Comparison of ENCODE assay signal across 22 cellular contexts in genomic region chr1:230335861-230336549, GRCh38.
DNase-seq lines count a peak whose midpoint lies in the region; ATAC-seq and TF ChIP-seq lines count a peak whose summit lies in the region.
"Had no signal": no experiment of that assay in that cellular context is flagged by ENCODE, and none has a peak within 500 bp of the region (broad histone marks: within the 10 kb centered on the region; RNA-seq: fewer than 3 reads in every experiment).

No MANE protein-coding gene starts in this region.

- no peak for TF ChIP-seq CTCF in fibroblast of pulmonary artery (IDR thresholded peaks at IDR 0.05; ENCODE audit: low read length, missing control alignments)
- no peak for TF ChIP-seq CTCF in progenitor cell of endocrine pancreas (IDR thresholded peaks at IDR 0.05; ENCODE audit: unreplicated experiment)

- H3K4me3 ChIP-seq in MG63: no peak overlapping the region
- no peak overlapping the region for H3K4me3 ChIP-seq in fibroblast of pulmonary artery (replicated peaks; ENCODE audit: low read depth, low read length)
- H3K4me3 ChIP-seq: colonic mucosa, prostate gland, vagina had no signal

- no peaks in the 10 kb centered on the region for H3K9me3 ChIP-seq in MG63
- H3K9me3 ChIP-seq: colonic mucosa, prostate gland, vagina had no signal

- DNase-seq in NCI-H2171 treated with DMSO at 0.1 percent for 48 hours (lab: John Stamatoyannopoulos, UW) (peak; percentile 4), NCI-H2171 (lab: John Stamatoyannopoulos, UW) (no peak), MG63 (peak; percentile 35), fibroblast of pulmonary artery (ENCODE audit: low read depth) (peak; percentile 24), progenitor cell of endocrine pancreas (ENCODE audit: low spot score, unreplicated experiment) (no peak), NCI-H2196 (lab: John Stamatoyannopoulos, UW; ENCODE audit: unreplicated experiment) (no peak)
- DNase-seq: 8988T; activated naive CD8-positive, alpha-beta T cell treated with anti-CD3 and anti-CD28 coated beads for 36 hours; colonic mucosa; COR-L47; foreskin keratinocyte; Kasumi-1; mesenchymal stem cell; NCI-H1092; NCI-H2081 had no signal

- no peaks in the 10 kb centered on the region for H3K9me3 Mint-ChIP-seq in progenitor cell of endocrine pancreas (ENCODE audit: low read depth)
- H3K9me3 Mint-ChIP-seq: activated naive CD8-positive, alpha-beta T cell treated with anti-CD3 and anti-CD28 coated beads for 36 hours; activated T-helper 17 cell treated with anti-CD3 and anti-CD28 coated beads, Interleukin-2, amount 50 U/mL, for 72 hours had no signal

- no peaks in the 10 kb centered on the region for H3K27me3 ChIP-seq in MG63
- H3K27me3 ChIP-seq: colonic mucosa, foreskin keratinocyte, vagina had no signal

- peaks cover 6% of the 10 kb centered on the region for H3K36me3 Mint-ChIP-seq in progenitor cell of endocrine pancreas (ENCODE audit: insufficient read depth)
- H3K36me3 Mint-ChIP-seq: activated naive CD8-positive, alpha-beta T cell treated with anti-CD3 and anti-CD28 coated beads for 36 hours had no signal

- H3K4me3 Mint-ChIP-seq in progenitor cell of endocrine pancreas (ENCODE audit: low read depth): no peak overlapping the region
- H3K4me3 Mint-ChIP-seq: activated naive CD8-positive, alpha-beta T cell treated with anti-CD3 and anti-CD28 coated beads for 36 hours; activated T-helper 17 cell treated with anti-CD3 and anti-CD28 coated beads, Interleukin-2, amount 50 U/mL, for 72 hours; neural crest cell had no signal

- no peaks in the 10 kb centered on the region for H3K36me3 ChIP-seq in MG63
- H3K36me3 ChIP-seq: colonic mucosa, prostate gland, vagina had no signal

- peaks cover 6% of the 10 kb centered on the region for H3K4me1 Mint-ChIP-seq in progenitor cell of endocrine pancreas (ENCODE audit: low read depth)
- H3K4me1 Mint-ChIP-seq: activated naive CD8-positive, alpha-beta T cell treated with anti-CD3 and anti-CD28 coated beads for 36 hours; activated T-helper 17 cell treated with anti-CD3 and anti-CD28 coated beads, Interleukin-2, amount 50 U/mL, for 72 hours had no signal

- H3K27ac Mint-ChIP-seq in progenitor cell of endocrine pancreas: peak overlapping the region; percentile 22
- H3K27ac Mint-ChIP-seq: activated naive CD8-positive, alpha-beta T cell treated with anti-CD3 and anti-CD28 coated beads for 36 hours; activated T-helper 17 cell treated with anti-CD3 and anti-CD28 coated beads, Interleukin-2, amount 50 U/mL, for 72 hours had no signal

- H3K27me3 Mint-ChIP-seq in progenitor cell of endocrine pancreas: no peaks in the 10 kb centered on the region

- no peak for ATAC-seq in HG03457 (IDR thresholded peaks at IDR 0.05; ENCODE audit: unreplicated experiment)
- no peak for ATAC-seq in HG03095 (IDR thresholded peaks at IDR 0.05; ENCODE audit: unreplicated experiment)
- ATAC-seq: activated T-helper 17 cell treated with anti-CD3 and anti-CD28 coated beads, Interleukin-2, amount 50 U/mL, for 72 hours; HCT116 had no signal

Comparison
In these comparisons a context has a peak if more than half of its experiments do, and no peak if none do; other contexts are left out.
1. DNase-seq: peak in NCI-H2171 treated with DMSO at 0.1 percent for 48 hours (single experiment), MG63 (single experiment) and fibroblast of pulmonary artery (single experiment); none in NCI-H2171 (single experiment), progenitor cell of endocrine pancreas (single experiment) and NCI-H2196 (single experiment).